ENCODE assay signal across 17 cellular contexts in the genomic region with DNA sequence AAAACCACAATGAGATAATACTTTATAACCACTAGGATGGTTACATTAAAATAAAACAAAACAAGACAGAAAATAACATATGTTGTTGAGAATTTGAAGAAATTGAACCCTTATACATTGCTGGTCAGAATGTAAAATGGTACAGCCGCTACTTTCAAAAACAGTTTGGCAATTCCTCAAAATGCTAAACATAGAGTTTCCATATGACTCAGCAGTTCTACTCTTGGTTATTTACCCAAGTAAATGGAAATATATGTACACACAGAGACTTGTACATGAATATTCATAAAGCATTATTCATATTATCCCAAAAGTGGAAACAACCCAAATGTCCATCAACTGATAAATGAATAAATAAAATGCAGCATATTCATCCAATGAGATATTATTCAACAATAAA.
"Had no signal": no experiment of that assay in that cellular context is flagged by ENCODE, and none has a peak within 500 bp of the region (broad histone marks: within the 10 kb centered on the region; RNA-seq: fewer than 3 reads in every experiment).

No MANE protein-coding gene starts in this region.

- ATAC-seq: activated T-helper 17 cell treated with anti-CD3 and anti-CD28 coated beads, Interleukin-2, amount 50 U/mL, for 72 hours; body of pancreas; left cardiac atrium; lower lobe of right lung; pancreas; stimulated activated naive CD8-positive, alpha-beta T cell treated with anti-CD3 and anti-CD28 coated beads, Interleukin-15, amount 100 ng/mL, for 72 hours had no signal

- DNase-seq: activated B cell treated with CpG ODN at 0.5 μM for 24 hours; activated CD4-positive, alpha-beta T cell treated with anti-CD3 and anti-CD28 coated beads, Interleukin-2, amount 10 ng/mL, durations not matched to agents 7 days and 5 days; activated naive CD4-positive, alpha-beta T cell treated with anti-CD3 and anti-CD28 coated beads, Interleukin-2, amount 50 U/mL, for 16 hours; activated T-cell treated with anti-CD3 and anti-CD28 coated beads for 4 hours; body of pancreas; dermis blood vessel endothelial cell; glutamatergic neuron; immature natural killer cell; left cardiac atrium; lower lobe of right lung; midbrain; pancreas; stimulated activated CD4-positive, alpha-beta T cell treated with anti-CD3 and anti-CD28 coated beads, Interleukin-4, amount 100 ng/mL, for 24 hours; stimulated activated naive CD8-positive, alpha-beta T cell treated with anti-CD3 and anti-CD28 coated beads, Interleukin-15, amount 100 ng/mL, for 72 hours had no signal

- H3K4me3 ChIP-seq: body of pancreas, lower lobe of right lung, neural progenitor cell, pancreas, thoracic aorta had no signal
